1 cellular context compared by ENCODE assay signal in genomic region chr1:32255072-32256071, GRCh38.
TF ChIP-seq lines count a peak whose summit lies in the region.

No MANE protein-coding gene starts in this region.

TF ChIP-seq in SK-N-SH, 30 proteins besides CTCF, POLR2A, EP300 and RAD21 (continued from another document):
- TF ChIP-seq, protein P1, sequence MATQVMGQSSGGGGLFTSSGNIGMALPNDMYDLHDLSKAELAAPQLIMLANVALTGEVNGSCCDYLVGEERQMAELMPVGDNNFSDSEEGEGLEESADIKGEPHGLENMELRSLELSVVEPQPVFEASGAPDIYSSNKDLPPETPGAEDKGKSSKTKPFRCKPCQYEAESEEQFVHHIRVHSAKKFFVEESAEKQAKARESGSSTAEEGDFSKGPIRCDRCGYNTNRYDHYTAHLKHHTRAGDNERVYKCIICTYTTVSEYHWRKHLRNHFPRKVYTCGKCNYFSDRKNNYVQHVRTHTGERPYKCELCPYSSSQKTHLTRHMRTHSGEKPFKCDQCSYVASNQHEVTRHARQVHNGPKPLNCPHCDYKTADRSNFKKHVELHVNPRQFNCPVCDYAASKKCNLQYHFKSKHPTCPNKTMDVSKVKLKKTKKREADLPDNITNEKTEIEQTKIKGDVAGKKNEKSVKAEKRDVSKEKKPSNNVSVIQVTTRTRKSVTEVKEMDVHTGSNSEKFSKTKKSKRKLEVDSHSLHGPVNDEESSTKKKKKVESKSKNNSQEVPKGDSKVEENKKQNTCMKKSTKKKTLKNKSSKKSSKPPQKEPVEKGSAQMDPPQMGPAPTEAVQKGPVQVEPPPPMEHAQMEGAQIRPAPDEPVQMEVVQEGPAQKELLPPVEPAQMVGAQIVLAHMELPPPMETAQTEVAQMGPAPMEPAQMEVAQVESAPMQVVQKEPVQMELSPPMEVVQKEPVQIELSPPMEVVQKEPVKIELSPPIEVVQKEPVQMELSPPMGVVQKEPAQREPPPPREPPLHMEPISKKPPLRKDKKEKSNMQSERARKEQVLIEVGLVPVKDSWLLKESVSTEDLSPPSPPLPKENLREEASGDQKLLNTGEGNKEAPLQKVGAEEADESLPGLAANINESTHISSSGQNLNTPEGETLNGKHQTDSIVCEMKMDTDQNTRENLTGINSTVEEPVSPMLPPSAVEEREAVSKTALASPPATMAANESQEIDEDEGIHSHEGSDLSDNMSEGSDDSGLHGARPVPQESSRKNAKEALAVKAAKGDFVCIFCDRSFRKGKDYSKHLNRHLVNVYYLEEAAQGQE (IDR thresholded peaks at IDR 0.05; ENCODE audit: low read depth, low read length), result no peak
- no peak for TF ChIP-seq FOSL2 (IDR thresholded peaks at IDR 0.05; ENCODE audit: borderline replicate concordance, low read depth)
- TF ChIP-seq CHD2 (IDR thresholded peaks at IDR 0.05; ENCODE audit: low read length, partially characterized antibody), result no peak
- no peak for TF ChIP-seq USF2 (IDR thresholded peaks at IDR 0.05; ENCODE audit: borderline replicate concordance, low read depth, low read length)
